Comparison of ENCODE assay signal across 10 cellular contexts in genomic region chr4:168848112-168848511, GRCh38.
DNase-seq lines count a peak whose midpoint lies in the region; ATAC-seq and TF ChIP-seq lines count a peak whose summit lies in the region.
"Had no signal": no experiment of that assay in that cellular context is flagged by ENCODE, and none has a peak within 500 bp of the region (broad histone marks: within the 10 kb centered on the region; RNA-seq: fewer than 3 reads in every experiment).

No MANE protein-coding gene starts in this region.

- no peaks in the 10 kb centered on the region for H3K27me3 ChIP-seq in GM23248 (replicated peaks; ENCODE audit: insufficient read depth)

- peak overlapping the region; percentile 27 for H3K4me3 Mint-ChIP-seq in activated T-helper 1 cell treated with anti-CD3 and anti-CD28 coated beads, Interleukin-12 subunit alpha, Interleukin-12 subunit beta, Interleukin-2, Interleukin-4 antibody, amounts not matched to agents 30 ng/mL and 10 ng/mL and 1 ng/mL, durations not matched to agents 14 hours and 24 hours and 36 hours
- no peak overlapping the region for H3K4me3 Mint-ChIP-seq in naive thymus-derived CD8-positive, alpha-beta T cell
- H3K4me3 Mint-ChIP-seq: activated T-cell treated with anti-CD3 and anti-CD28 coated beads, Interleukin-2, amount 50 U/mL, for 24 hours had no signal

- H4K20me1 ChIP-seq in GM23248 (ENCODE audit: insufficient read depth), result no peaks in the 10 kb centered on the region

- peaks cover 7% of the 10 kb centered on the region for H3K79me2 ChIP-seq in GM23248 (ENCODE audit: insufficient read depth)

- 0 out of 2 replicates have a peak overlapping the region, but pooled peaks have one; percentile 13 for H3K27ac ChIP-seq in GM23248

- TF ChIP-seq POLR2A in GM18505 (IDR thresholded peaks at IDR 0.05; ENCODE audit: borderline replicate concordance, extremely low read depth, insufficient read depth, insufficient read length), result no peak

- in situ Hi-C loops in GM23248 (cut with MboI), result no loop called here

- H3K27ac Mint-ChIP-seq in activated T-helper 1 cell treated with anti-CD3 and anti-CD28 coated beads, Interleukin-12 subunit alpha, Interleukin-12 subunit beta, Interleukin-2, Interleukin-4 antibody, amounts not matched to agents 30 ng/mL and 10 ng/mL and 1 ng/mL, durations not matched to agents 14 hours and 24 hours and 36 hours, result no peak overlapping the region
- no peak overlapping the region for H3K27ac Mint-ChIP-seq in naive thymus-derived CD8-positive, alpha-beta T cell
- H3K27ac Mint-ChIP-seq: activated T-cell treated with anti-CD3 and anti-CD28 coated beads, Interleukin-2, amount 50 U/mL, for 24 hours had no signal

- 12 to 13% methylated on average over 4 of the region's 4 CpGs for WGBS in GM23248 (ENCODE audit: low coverage in 1 of 2, low lambda C conversion rate in 2 of 2, missing lambda C conversion rate in 2 of 2), 2 experiments

- H3K36me3 ChIP-seq in GM23248 (ENCODE audit: low read depth), result no peaks in the 10 kb centered on the region

- H3K27me3 Mint-ChIP-seq in activated T-helper 1 cell treated with anti-CD3 and anti-CD28 coated beads, Interleukin-12 subunit alpha, Interleukin-12 subunit beta, Interleukin-2, Interleukin-4 antibody, amounts not matched to agents 30 ng/mL and 10 ng/mL and 1 ng/mL, durations not matched to agents 14 hours and 24 hours and 36 hours (ENCODE audit: insufficient read depth), result no peaks in the 10 kb centered on the region
- peaks cover 1 to 20% (median 5%) of the 10 kb centered on the region in 5 donors for H3K27me3 Mint-ChIP-seq in naive thymus-derived CD8-positive, alpha-beta T cell

- H3K9me2 ChIP-seq in GM23248 (ENCODE audit: insufficient read depth), result no peaks in the 10 kb centered on the region

- H3K9ac ChIP-seq in GM23248, result peak overlapping the region; percentile 63

- peaks cover 2% of the 10 kb centered on the region for H3K36me3 Mint-ChIP-seq in activated T-helper 1 cell treated with anti-CD3 and anti-CD28 coated beads, Interleukin-12 subunit alpha, Interleukin-12 subunit beta, Interleukin-2, Interleukin-4 antibody, amounts not matched to agents 30 ng/mL and 10 ng/mL and 1 ng/mL, durations not matched to agents 14 hours and 24 hours and 36 hours (ENCODE audit: low read depth)
- no peaks in the 10 kb centered on the region for H3K36me3 Mint-ChIP-seq in naive thymus-derived CD8-positive, alpha-beta T cell

- intact Hi-C loops in activated T-helper 1 cell treated with anti-CD3 and anti-CD28 coated beads, Interleukin-12 subunit alpha, Interleukin-12 subunit beta, Interleukin-2, Interleukin-4 antibody, amounts not matched to agents 30 ng/mL and 10 ng/mL and 1 ng/mL, durations not matched to agents 14 hours and 24 hours and 36 hours (cut with micrococcal nuclease), result no loop called here
- intact Hi-C loops in left ventricle myocardium superior (cut with micrococcal nuclease), result no loop called here

- H3K4me3 ChIP-seq in GM23248, result peak overlapping the region; percentile 64

- H3K4me1 Mint-ChIP-seq in activated T-helper 1 cell treated with anti-CD3 and anti-CD28 coated beads, Interleukin-12 subunit alpha, Interleukin-12 subunit beta, Interleukin-2, Interleukin-4 antibody, amounts not matched to agents 30 ng/mL and 10 ng/mL and 1 ng/mL, durations not matched to agents 14 hours and 24 hours and 36 hours (ENCODE audit: low read depth), result peaks cover 18% of the 10 kb centered on the region
- H3K4me1 Mint-ChIP-seq in naive thymus-derived CD8-positive, alpha-beta T cell, result peaks cover 0 to 18% (median 5%) of the 10 kb centered on the region in 4 donors

- ATAC-seq in left ventricle myocardium superior, result peak; percentile 52
- no peak for ATAC-seq in GM18505 (IDR thresholded peaks at IDR 0.05; ENCODE audit: unreplicated experiment)
- ATAC-seq in GM18873 (IDR thresholded peaks at IDR 0.05; ENCODE audit: low FRiP score, unreplicated experiment), result no peak
- no peak for ATAC-seq in naive thymus-derived CD8-positive, alpha-beta T cell

- peaks cover 14% of the 10 kb centered on the region for H3K4me1 ChIP-seq in GM23248 (ENCODE audit: insufficient read depth)

- H3K4me2 ChIP-seq in GM23248 (ENCODE audit: unreplicated experiment), result peak overlapping the region; percentile 84

- H3K9me3 Mint-ChIP-seq in activated T-helper 1 cell treated with anti-CD3 and anti-CD28 coated beads, Interleukin-12 subunit alpha, Interleukin-12 subunit beta, Interleukin-2, Interleukin-4 antibody, amounts not matched to agents 30 ng/mL and 10 ng/mL and 1 ng/mL, durations not matched to agents 14 hours and 24 hours and 36 hours, result no peaks in the 10 kb centered on the region
- H3K9me3 Mint-ChIP-seq in naive thymus-derived CD8-positive, alpha-beta T cell, result no peaks in the 10 kb centered on the region
- H3K9me3 Mint-ChIP-seq: activated T-cell treated with anti-CD3 and anti-CD28 coated beads, Interleukin-2, amount 50 U/mL, for 24 hours had no signal

- peak overlapping the region; percentile 81 for H2AFZ ChIP-seq in GM23248

- no peaks in the 10 kb centered on the region for H3K9me3 ChIP-seq in GM23248 (ENCODE audit: low read depth)

- POLR2A ChIA-PET in naive thymus-derived CD8-positive, alpha-beta T cell (lab: Charles Lee), result no interaction called here

- peaks cover 7% of the 10 kb centered on the region; the same call in 1 of the 2 replicates for H3F3A ChIP-seq in GM23248 (ENCODE audit: insufficient read depth)

- DNase-seq in GM23248, result peak; percentile 53
- DNase-seq in activated T-helper 1 cell treated with anti-CD3 and anti-CD28 coated beads, Interleukin-12 subunit alpha, Interleukin-12 subunit beta, Interleukin-2, Interleukin-4 antibody, amounts not matched to agents 30 ng/mL and 10 ng/mL and 1 ng/mL, durations not matched to agents 14 hours and 24 hours and 36 hours (ENCODE audit: low spot score), result no peak
- no peak for DNase-seq in left ventricle myocardium superior
- DNase-seq in retina, result peak; percentile 34
- DNase-seq in activated naive CD4-positive, alpha-beta T cell (lab: John Stamatoyannopoulos, UW), result no peak
- DNase-seq in naive thymus-derived CD8-positive, alpha-beta T cell, result no peak
- DNase-seq: activated T-cell treated with anti-CD3 and anti-CD28 coated beads, Interleukin-2, amount 50 U/mL, for 24 hours; occipital lobe had no signal

Comparison
In these comparisons a context has a peak if more than half of its experiments do, and no peak if none do; other contexts are left out.
1. DNase-seq: peak in GM23248 (single experiment) and retina (single experiment); none in activated T-helper 1 cell treated with anti-CD3 and anti-CD28 coated beads, Interleukin-12 subunit alpha, Interleukin-12 subunit beta, Interleukin-2, Interleukin-4 antibody, amounts not matched to agents 30 ng/mL and 10 ng/mL and 1 ng/mL, durations not matched to agents 14 hours and 24 hours and 36 hours (single experiment), left ventricle myocardium superior (single experiment), activated naive CD4-positive, alpha-beta T cell (0 of 4) and naive thymus-derived CD8-positive, alpha-beta T cell (0 of 10).